30 cellular contexts compared by ENCODE assay signal in the genomic region with DNA sequence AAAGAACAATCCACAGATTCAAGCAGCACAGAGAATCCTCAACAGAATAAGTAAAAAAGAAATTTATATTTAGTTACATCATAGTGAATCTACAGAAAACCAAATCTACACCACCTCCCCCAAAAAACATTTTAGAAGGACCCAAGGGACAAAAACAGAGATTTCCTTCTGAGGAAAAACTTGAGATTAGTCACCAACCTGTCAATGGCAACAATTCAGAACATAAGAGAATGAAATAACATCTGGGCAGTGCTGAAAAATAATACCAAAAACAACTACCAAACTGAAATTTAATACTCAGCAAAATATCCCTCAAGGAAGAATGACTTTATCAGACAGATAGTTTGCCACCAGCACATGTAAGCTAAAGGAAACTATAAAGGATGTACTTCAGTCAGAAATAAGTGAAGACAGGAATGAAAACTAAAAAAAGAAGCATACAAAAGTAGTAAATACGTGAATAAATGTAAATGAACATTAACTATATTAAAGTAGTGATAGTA.
"Had no signal": no experiment of that assay in that cellular context is flagged by ENCODE, and none has a peak within 500 bp of the region (broad histone marks: within the 10 kb centered on the region; RNA-seq: fewer than 3 reads in every experiment).

No MANE protein-coding gene starts in this region.

- H3K4me1 ChIP-seq: esophagus muscularis mucosa, foreskin keratinocyte, lower lobe of right lung, transverse colon had no signal

- H3K27me3 Mint-ChIP-seq: activated naive CD8-positive, alpha-beta T cell treated with anti-CD3 and anti-CD28 coated beads, Interleukin-2, amount 10 ng/mL, durations not matched to agents 7 days and 5 days; effector memory CD8-positive, alpha-beta T cell; naive B cell; stimulated activated memory B cell treated with anti-CD40 and anti-IgM and Interleukin-4, amounts not matched to agents 10 μg/mL and 1 μg/mL and 100 μg/mL, for 72 hours; T-cell had no signal

- H3K4me2 ChIP-seq: hepatocyte, smooth muscle cell had no signal

- H3K4me3 ChIP-seq: dorsolateral prefrontal cortex, esophagus muscularis mucosa, hepatocyte, lower lobe of right lung, mucosa of descending colon, smooth muscle cell, transverse colon had no signal

- ATAC-seq: activated T-cell treated with anti-CD3 and anti-CD28 coated beads, Interleukin-2, amount 50 U/mL, for 4 hours; effector memory CD8-positive, alpha-beta T cell; foreskin keratinocyte; left lobe of liver; lower lobe of right lung; mucosa of descending colon; sciatic nerve; stimulated activated memory B cell treated with anti-CD40 and anti-IgM and Interleukin-4, amounts not matched to agents 10 μg/mL and 1 μg/mL and 100 μg/mL, for 72 hours; T-cell had no signal

- FAIRE-seq: urothelium cell line had no signal

- H3K36me3 ChIP-seq: esophagus muscularis mucosa, lower lobe of right lung, transverse colon had no signal

- H3K36me3 Mint-ChIP-seq: naive B cell had no signal

- H3K4me1 Mint-ChIP-seq: activated naive CD8-positive, alpha-beta T cell treated with anti-CD3 and anti-CD28 coated beads, Interleukin-2, amount 10 ng/mL, durations not matched to agents 7 days and 5 days; immature natural killer cell; naive B cell; neural crest cell; stimulated activated memory B cell treated with anti-CD40 and anti-IgM and Interleukin-4, amounts not matched to agents 10 μg/mL and 1 μg/mL and 100 μg/mL, for 72 hours; T-cell had no signal

- H3K4me3 Mint-ChIP-seq: activated naive CD4-positive, alpha-beta T cell treated with anti-CD3 and anti-CD28 coated beads for 36 hours; activated naive CD8-positive, alpha-beta T cell treated with anti-CD3 and anti-CD28 coated beads, Interleukin-2, amount 10 ng/mL, durations not matched to agents 7 days and 5 days; activated T-cell treated with anti-CD3 and anti-CD28 coated beads, Interleukin-2, amount 50 U/mL, for 4 hours; effector memory CD8-positive, alpha-beta T cell; immature natural killer cell; naive B cell; neural crest cell; stimulated activated memory B cell treated with anti-CD40 and anti-IgM and Interleukin-4, amounts not matched to agents 10 μg/mL and 1 μg/mL and 100 μg/mL, for 72 hours; T-cell; T-helper 2 cell treated with Interferon-gamma antibody and Interleukin-4, amounts not matched to agents 5 μg/mL and 100 μg/mL, for 36 hours had no signal

- H3K27ac Mint-ChIP-seq: activated naive CD4-positive, alpha-beta T cell treated with anti-CD3 and anti-CD28 coated beads for 36 hours; activated naive CD8-positive, alpha-beta T cell treated with anti-CD3 and anti-CD28 coated beads, Interleukin-2, amount 10 ng/mL, durations not matched to agents 7 days and 5 days; effector memory CD8-positive, alpha-beta T cell; immature natural killer cell; naive B cell; stimulated activated memory B cell treated with anti-CD40 and anti-IgM and Interleukin-4, amounts not matched to agents 10 μg/mL and 1 μg/mL and 100 μg/mL, for 72 hours; T-cell; T-helper 2 cell treated with Interferon-gamma antibody and Interleukin-4, amounts not matched to agents 5 μg/mL and 100 μg/mL, for 36 hours had no signal

- H3K9me3 Mint-ChIP-seq: activated naive CD4-positive, alpha-beta T cell treated with anti-CD3 and anti-CD28 coated beads for 36 hours; activated naive CD8-positive, alpha-beta T cell treated with anti-CD3 and anti-CD28 coated beads, Interleukin-2, amount 10 ng/mL, durations not matched to agents 7 days and 5 days; activated T-cell treated with anti-CD3 and anti-CD28 coated beads, Interleukin-2, amount 50 U/mL, for 4 hours; effector memory CD8-positive, alpha-beta T cell; immature natural killer cell; naive B cell; T-helper 2 cell treated with Interferon-gamma antibody and Interleukin-4, amounts not matched to agents 5 μg/mL and 100 μg/mL, for 36 hours had no signal

- H3K27ac ChIP-seq: dorsolateral prefrontal cortex, esophagus muscularis mucosa, foreskin keratinocyte, hepatocyte, lower lobe of right lung, transverse colon had no signal

- DNase-seq: activated CD4-positive, alpha-beta T cell treated with anti-CD3 and anti-CD28 coated beads for 1 hour; activated CD4-positive, alpha-beta T cell treated with anti-CD3 and anti-CD28 coated beads, Interleukin-2, amount 50 U/mL, for 4 hours; activated CD8-positive, alpha-beta memory T cell treated with anti-CD3 and anti-CD28 coated beads for 24 hours; activated CD8-positive, alpha-beta memory T cell treated with anti-CD3 and anti-CD28 coated beads, Interleukin-2, amount 50 U/mL, for 4 hours; activated naive CD4-positive, alpha-beta T cell treated with anti-CD3 and anti-CD28 coated beads for 36 hours; activated naive CD8-positive, alpha-beta T cell treated with anti-CD3 and anti-CD28 coated beads, Interleukin-2, amount 10 ng/mL, durations not matched to agents 7 days and 5 days; activated T-cell treated with anti-CD3 and anti-CD28 coated beads, Interleukin-2, amount 50 U/mL, for 4 hours; amygdala; dorsolateral prefrontal cortex; effector memory CD8-positive, alpha-beta T cell; foreskin keratinocyte; immature natural killer cell; lower lobe of right lung; mesendoderm; mucosa of descending colon; naive B cell; occipital lobe; posterior cingulate gyrus; stimulated activated CD4-positive, alpha-beta T cell treated with anti-CD3 and anti-CD28 coated beads, Interleukin-15, amount 100 ng/mL, for 24 hours; T-cell; transverse colon had no signal

- H3K27me3 ChIP-seq: dorsolateral prefrontal cortex, esophagus muscularis mucosa, foreskin keratinocyte, hepatocyte, transverse colon had no signal

- H2AFZ ChIP-seq: hepatocyte had no signal

- H3K9me3 ChIP-seq: esophagus muscularis mucosa, lower lobe of right lung, mucosa of descending colon, transverse colon had no signal

- H3K79me2 ChIP-seq: hepatocyte had no signal
